Comparison of ENCODE assay signal across 8 cellular contexts in genomic region chr1:3771108-3772026, GRCh38. TPM values are rescaled to one million over a fixed set of nuclear protein-coding genes. Genes with fewer than 3 reads are reported as not detected.
DNase-seq lines count a peak whose midpoint lies in the region; ATAC-seq and TF ChIP-seq lines count a peak whose summit lies in the region.

No MANE protein-coding gene starts in this region.

- H3K36me3 Mint-ChIP-seq in activated T-cell treated with anti-CD3 and anti-CD28 coated beads, Interleukin-2, amount 50 U/mL, for 72 hours (ENCODE audit: insufficient read depth in 2 of 2): no peaks in the 10 kb centered on the region

- H3K9me3 Mint-ChIP-seq in activated T-cell treated with anti-CD3 and anti-CD28 coated beads, Interleukin-2, amount 50 U/mL, for 72 hours: no peaks in the 10 kb centered on the region

- no peak overlapping the region for H3K27ac Mint-ChIP-seq in activated T-cell treated with anti-CD3 and anti-CD28 coated beads, Interleukin-2, amount 50 U/mL, for 72 hours

- no peak overlapping the region for H3K27ac ChIP-seq in brain microvascular endothelial cell
- no peak overlapping the region for H3K27ac ChIP-seq in lower lobe of right lung
- no peak overlapping the region for H3K27ac ChIP-seq in upper lobe of right lung

- H3K4me3 ChIP-seq in brain microvascular endothelial cell (ENCODE audit: low read depth, low read length): peak overlapping the region; percentile 53
- H3K4me3 ChIP-seq in lower lobe of right lung: peak overlapping the region; percentile 77
- H3K4me3 ChIP-seq in upper lobe of right lung: peak overlapping the region; percentile 61

- H3K27me3 ChIP-seq in brain microvascular endothelial cell (replicated peaks): no peaks in the 10 kb centered on the region
- peaks cover 5% of the 10 kb centered on the region for H3K27me3 ChIP-seq in lower lobe of right lung (ENCODE audit: low read depth)
- H3K27me3 ChIP-seq in upper lobe of right lung: no peaks in the 10 kb centered on the region

- H3K9me3 ChIP-seq in lower lobe of right lung: no peaks in the 10 kb centered on the region
- H3K9me3 ChIP-seq in upper lobe of right lung: no peaks in the 10 kb centered on the region

- H3K4me1 Mint-ChIP-seq in activated T-cell treated with anti-CD3 and anti-CD28 coated beads, Interleukin-2, amount 50 U/mL, for 72 hours (ENCODE audit: low read depth): peaks cover 10% of the 10 kb centered on the region

- TF ChIP-seq CTCF in brain microvascular endothelial cell (IDR thresholded peaks at IDR 0.05; ENCODE audit: low read depth, low read length, missing control alignments): no peak
- TF ChIP-seq CTCF in lower lobe of right lung (IDR thresholded peaks at IDR 0.05): no peak
- TF ChIP-seq CTCF in upper lobe of right lung (IDR thresholded peaks at IDR 0.05): no peak

- no peak for DNase-seq in activated T-cell treated with anti-CD3 and anti-CD28 coated beads, Interleukin-2, amount 50 U/mL, for 72 hours
- DNase-seq in activated T-cell treated with anti-CD3 and anti-CD28 coated beads for 4 hours (no peak), brain microvascular endothelial cell (no peak), lower lobe of right lung (no peak), upper lobe of right lung (no peak)
- no peak for DNase-seq in effector CD4-positive, alpha-beta T cell

- H3K4me1 ChIP-seq in lower lobe of right lung: peaks cover 36% of the 10 kb centered on the region
- H3K4me1 ChIP-seq in upper lobe of right lung: peaks cover 13% of the 10 kb centered on the region

- H3K36me3 ChIP-seq in brain microvascular endothelial cell (replicated peaks) (no peaks in the 10 kb centered on the region), lower lobe of right lung (no peaks in the 10 kb centered on the region), upper lobe of right lung (no peaks in the 10 kb centered on the region)

- peak overlapping the region; percentile 82 for H3K4me3 Mint-ChIP-seq in activated T-cell treated with anti-CD3 and anti-CD28 coated beads, Interleukin-2, amount 50 U/mL, for 72 hours

- in situ Hi-C loops in brain microvascular endothelial cell (cut with HindIII; ENCODE audit: low pct_ligation_motif_present, low sequenced_read_pairs): no loop called here

- peaks cover 2% of the 10 kb centered on the region for H3K27me3 Mint-ChIP-seq in activated T-cell treated with anti-CD3 and anti-CD28 coated beads, Interleukin-2, amount 50 U/mL, for 72 hours (ENCODE audit: low read depth)

- no peak for ATAC-seq in activated T-cell treated with anti-CD3 and anti-CD28 coated beads, Interleukin-2, amount 50 U/mL, for 72 hours (replicated peaks in 1 of 2)
- no peak for ATAC-seq in lower lobe of right lung
- ATAC-seq in upper lobe of right lung: no peak
- ATAC-seq in HG02623 (IDR thresholded peaks at IDR 0.05; ENCODE audit: unreplicated experiment): no peak
- ATAC-seq in GM21576 (IDR thresholded peaks at IDR 0.05; ENCODE audit: unreplicated experiment): no peak

- intact Hi-C loops in lower lobe of right lung (cut with DNase I) (no loop called here), upper lobe of right lung (cut with DNase I) (no loop called here)

RNA-seq across cellular contexts. Expression of gene SMIM1, which starts 1.2 kb away (rescaled TPM):
- 1 to 10 TPM; 2.5 to 3.4 TPM for total RNA-seq in activated T-cell treated with anti-CD3 and anti-CD28 coated beads, Interleukin-2, amount 50 U/mL, for 72 hours
- total RNA-seq in lower lobe of right lung: 8.5 TPM
- total RNA-seq in upper lobe of right lung: 9.3 TPM

RNA-seq across cellular contexts. Expression of gene CCDC27, which starts 19.1 kb away (rescaled TPM):
- not detected for total RNA-seq in activated T-cell treated with anti-CD3 and anti-CD28 coated beads, Interleukin-2, amount 50 U/mL, for 72 hours
- not detected for total RNA-seq in lower lobe of right lung
- total RNA-seq in upper lobe of right lung: not detected

RNA-seq across cellular contexts. Expression of gene LRRC47, which starts 24.9 kb away (rescaled TPM):
- total RNA-seq in activated T-cell treated with anti-CD3 and anti-CD28 coated beads, Interleukin-2, amount 50 U/mL, for 72 hours: 10 to 100 TPM; 37.7 to 48.7 TPM
- total RNA-seq in lower lobe of right lung: 34.4 TPM
- total RNA-seq in upper lobe of right lung: 34.2 TPM
